In genomic region chr9:126154869-126155268, GRCh38 we compare ENCODE assay signal across 22 cellular contexts.
A peak's percentile ranks its signal among the peaks of the same experiment; 100 is the strongest.
DNase-seq lines count a peak whose midpoint lies in the region; ATAC-seq and TF ChIP-seq lines count a peak whose summit lies in the region.
"Had no signal": no experiment of that assay in that cellular context is flagged by ENCODE, and none has a peak within 500 bp of the region (broad histone marks: within the 10 kb centered on the region; RNA-seq: fewer than 3 reads in every experiment).

No MANE protein-coding gene starts in this region.

- peak; percentile 13 for DNase-seq in right atrium auricular region (ENCODE audit: low spot score)
- DNase-seq in Right ventricle myocardium superior, result no peak
- DNase-seq in chondrocyte (ENCODE audit: low spot score), result peak; percentile 58
- no peak for DNase-seq in neuronal stem cell (ENCODE audit: low spot score)
- DNase-seq in pons (ENCODE audit: low spot score), result no peak
- DNase-seq: CD4-positive, CD25-positive, alpha-beta regulatory T cell; DMS79 treated with DMSO at 0.1 percent for 48 hours; MG63; NCI-H1417; NCI-H1694 treated with DMSO at 0.1 percent for 48 hours; NCI-H2081 treated with DMSO at 0.1 percent for 48 hours; NCI-H2171 treated with DMSO at 0.1 percent for 48 hours; NCI-H524 treated with DMSO at 0.1 percent for 48 hours; NCI-H82; SJCRH30 had no signal

- no peaks in the 10 kb centered on the region for H3K36me3 Mint-ChIP-seq in chondrocyte (ENCODE audit: low read depth)
- H3K36me3 Mint-ChIP-seq: CD4-positive, CD25-positive, alpha-beta regulatory T cell had no signal

- H3K4me3 ChIP-seq in right atrium auricular region (no peak overlapping the region), neuronal stem cell (ENCODE audit: low read length in 2 of 2) (no peak overlapping the region)
- H3K4me3 ChIP-seq: K562, MG63, SJCRH30 had no signal

- no peak overlapping the region for H3K4ac ChIP-seq in neuronal stem cell (ENCODE audit: low read length)

- peak overlapping the region; percentile 22 for H3K18ac ChIP-seq in neuronal stem cell (ENCODE audit: low read length)

- H3K23ac ChIP-seq in neuronal stem cell (ENCODE audit: low read depth, low read length, poor library complexity), result no peak overlapping the region

- peaks cover 42% of the 10 kb centered on the region for H3K27me3 Mint-ChIP-seq in chondrocyte (ENCODE audit: low read depth)
- H3K27me3 Mint-ChIP-seq: CD4-positive, CD25-positive, alpha-beta regulatory T cell had no signal

- no peak overlapping the region for H3K27ac ChIP-seq in right atrium auricular region
- no peak overlapping the region for H3K27ac ChIP-seq in neuronal stem cell (replicated peaks; ENCODE audit: low read length)
- H3K27ac ChIP-seq: HL-60, SJCRH30 had no signal

- ATAC-seq in Right ventricle myocardium superior (ENCODE audit: poor library complexity) (no peak), GM21528 (IDR thresholded peaks at IDR 0.05; ENCODE audit: low FRiP score, unreplicated experiment) (no peak), GM21619 (IDR thresholded peaks at IDR 0.05; ENCODE audit: unreplicated experiment) (no peak)
- ATAC-seq: HepG2, K562, Panc1 had no signal

- H3K4me1 Mint-ChIP-seq in chondrocyte (ENCODE audit: low read depth), result no peaks in the 10 kb centered on the region
- H3K4me1 Mint-ChIP-seq: B cell; CD4-positive, CD25-positive, alpha-beta regulatory T cell had no signal

- H3K4me3 Mint-ChIP-seq in chondrocyte (ENCODE audit: unreplicated experiment), result no peak overlapping the region
- H3K4me3 Mint-ChIP-seq: B cell; CD4-positive, CD25-positive, alpha-beta regulatory T cell had no signal

- no peak overlapping the region for H2BK120ac ChIP-seq in neuronal stem cell (ENCODE audit: low read depth, low read length)

- no peaks in the 10 kb centered on the region for H3K9me3 ChIP-seq in right atrium auricular region
- no peaks in the 10 kb centered on the region for H3K9me3 ChIP-seq in neuronal stem cell (replicated peaks in 1 of 2; ENCODE audit: control insufficient read depth in 2 of 2, insufficient read depth in 1 of 2, low read depth in 1 of 2, low read length in 2 of 2)
- H3K9me3 ChIP-seq: MG63, SJCRH30 had no signal

- no peak overlapping the region for H4K91ac ChIP-seq in neuronal stem cell (ENCODE audit: low read depth, low read length, poor library complexity)

- no CpG with 5 or more reads among the region's 5 CpGs for WGBS in neuronal stem cell (ENCODE audit: extremely low coverage in 2 of 2, insufficient read length in 2 of 2, insufficient replicate concordance in 1 of 2), 2 donors

- no peak overlapping the region for H2AFZ ChIP-seq in neuronal stem cell (ENCODE audit: low read length)

- H3K4me1 ChIP-seq in right atrium auricular region, result no peaks in the 10 kb centered on the region
- H3K4me1 ChIP-seq in neuronal stem cell (ENCODE audit: control insufficient read depth in 2 of 2, insufficient read depth in 1 of 2, low read depth in 1 of 2, low read length in 2 of 2), result no peaks in the 10 kb centered on the region

- no peak overlapping the region for H4K8ac ChIP-seq in neuronal stem cell (ENCODE audit: low read depth, low read length)

- intact Hi-C loops in Right ventricle myocardium superior (cut with DNase I), result no loop called here

- H2BK15ac ChIP-seq in neuronal stem cell (ENCODE audit: low read length), result no peak overlapping the region

- H3K4me2 ChIP-seq in neuronal stem cell (ENCODE audit: insufficient read depth, low read length, poor library complexity, severe bottlenecking), result no peak overlapping the region

- no peaks in the 10 kb centered on the region for H3K9me3 Mint-ChIP-seq in chondrocyte (ENCODE audit: low read depth)

- no peak overlapping the region for H3K9ac ChIP-seq in neuronal stem cell (ENCODE audit: low read depth, low read length, poor library complexity)

- no peak overlapping the region for H3K27ac Mint-ChIP-seq in chondrocyte (ENCODE audit: unreplicated experiment)
- H3K27ac Mint-ChIP-seq: B cell; CD4-positive, CD25-positive, alpha-beta regulatory T cell had no signal

- H3K36me3 ChIP-seq in right atrium auricular region, result no peaks in the 10 kb centered on the region
- no peaks in the 10 kb centered on the region for H3K36me3 ChIP-seq in neuronal stem cell (replicated peaks in 1 of 2; ENCODE audit: control insufficient read depth in 2 of 2, insufficient read depth in 2 of 2, low read length in 2 of 2)
- H3K36me3 ChIP-seq: MG63, SJCRH30 had no signal

- no peak for TF ChIP-seq CTCF in right atrium auricular region (IDR thresholded peaks at IDR 0.05)
- TF ChIP-seq CTCF in chondrocyte (IDR thresholded peaks at IDR 0.05), result peak; percentile 18

- H2AK5ac ChIP-seq in neuronal stem cell (ENCODE audit: low read depth, low read length), result no peak overlapping the region

- H2BK12ac ChIP-seq in neuronal stem cell (ENCODE audit: low read length), result no peak overlapping the region

- H3K27me3 ChIP-seq in right atrium auricular region (no peaks in the 10 kb centered on the region), neuronal stem cell (ENCODE audit: control insufficient read depth in 3 of 3, insufficient read depth in 3 of 3, low read depth in 1 of 3, low read length in 3 of 3) (peaks cover 0 to 3% (median 0%) of the 10 kb centered on the region in 3 experiments)
- H3K27me3 ChIP-seq: MG63, SJCRH30 had no signal

- no peak overlapping the region for H2BK5ac ChIP-seq in neuronal stem cell (ENCODE audit: low read length)

- H3K14ac ChIP-seq in neuronal stem cell (ENCODE audit: low read length), result no peak overlapping the region

- H3K79me1 ChIP-seq in neuronal stem cell (ENCODE audit: low read depth, low read length), result no peaks in the 10 kb centered on the region

Comparison
In these comparisons a context has a peak if more than half of its experiments do, and no peak if none do; other contexts are left out.
1. DNase-seq: peak in right atrium auricular region (single experiment) and chondrocyte (single experiment); none in Right ventricle myocardium superior (single experiment), neuronal stem cell (single experiment) and pons (single experiment).